17 cellular contexts compared by ENCODE assay signal in genomic region chr2:197894751-197895274, GRCh38.
DNase-seq lines count a peak whose midpoint lies in the region; ATAC-seq, FAIRE-seq and TF ChIP-seq lines count a peak whose summit lies in the region.
"Had no signal": no experiment of that assay in that cellular context is flagged by ENCODE, and none has a peak within 500 bp of the region (broad histone marks: within the 10 kb centered on the region; RNA-seq: fewer than 3 reads in every experiment).

No MANE protein-coding gene starts in this region.

- intact Hi-C loops in activated naive CD4-positive, alpha-beta T cell treated with anti-CD3 and anti-CD28 coated beads for 36 hours (cut with micrococcal nuclease): loop anchor here (5.0 to 10.0 kb wide), 2 partner anchors 37 to 590 kb away; no protein-coding TSS in a partner anchor
- intact Hi-C loops in CD4-positive, alpha-beta memory T cell (cut with micrococcal nuclease): loop anchor here (5.0 kb wide), 1 partner anchor 48 kb away; no protein-coding TSS in a partner anchor
- intact Hi-C loops in endothelial cell of umbilical vein (cut with micrococcal nuclease): no loop called here

- H3K79me2 ChIP-seq in endothelial cell of umbilical vein (ENCODE audit: control insufficient read depth, insufficient read depth, low read length): no peaks in the 10 kb centered on the region

- H2AFZ ChIP-seq in endothelial cell of umbilical vein (ENCODE audit: low read depth, low read length): no peak overlapping the region

- H3K9me3 Mint-ChIP-seq in activated naive CD4-positive, alpha-beta T cell treated with anti-CD3 and anti-CD28 coated beads for 36 hours: no peaks in the 10 kb centered on the region
- no peaks in the 10 kb centered on the region for H3K9me3 Mint-ChIP-seq in activated naive CD4-positive, alpha-beta T cell treated with anti-CD3 and anti-CD28 coated beads, Interleukin-2, amount 10 ng/mL, durations not matched to agents 7 days and 5 days
- H3K9me3 Mint-ChIP-seq in CD4-positive, alpha-beta memory T cell: no peaks in the 10 kb centered on the region
- H3K9me3 Mint-ChIP-seq in T-cell: no peaks in the 10 kb centered on the region
- no peaks in the 10 kb centered on the region for H3K9me3 Mint-ChIP-seq in activated T-cell treated with anti-CD3 and anti-CD28 coated beads, Interleukin-2, amount 50 U/mL, for 24 hours
- H3K9me3 Mint-ChIP-seq: HFFc6 had no signal

- H3K27me3 ChIP-seq in CD4-positive, alpha-beta memory T cell (ENCODE audit: insufficient read depth, low read length): no peaks in the 10 kb centered on the region
- H3K27me3 ChIP-seq in endothelial cell of umbilical vein (ENCODE audit: control insufficient read depth in 2 of 2, insufficient read depth in 2 of 2, low read length in 2 of 2) (peaks cover 0 to 3% of the 10 kb centered on the region in 2 experiments), Peyer's patch (no peaks in the 10 kb centered on the region)
- H3K27me3 ChIP-seq: BLaER1 treated with 17β-estradiol and CSF1 and Interleukin-3, amounts not matched to agents 10 nM and 100 nM; SJSA1 had no signal

- CTCF ChIA-PET in activated naive CD4-positive, alpha-beta T cell treated with anti-CD3 and anti-CD28 coated beads for 36 hours (lab: Charles Lee): interaction anchor here (0.7 to 2.0 kb wide), 7 partner anchors 8 to 81 kb away, joined by 3 to 7 read pairs (median 4); no protein-coding TSS in a partner anchor
- CTCF ChIA-PET in activated naive CD4-positive, alpha-beta T cell treated with anti-CD3 and anti-CD28 coated beads, Interleukin-2, amount 10 ng/mL, durations not matched to agents 7 days and 5 days (lab: Charles Lee): no interaction called here
- CTCF ChIA-PET in CD4-positive, alpha-beta memory T cell (lab: Charles Lee; ENCODE audit: partially characterized antibody): interaction anchor here (1.4 kb wide), 1 partner anchor 43 kb away, joined by 3 read pairs; no protein-coding TSS in a partner anchor
- CTCF ChIA-PET in T-cell (lab: Charles Lee) (interaction anchor here in 1 of 2 donors (0.8 to 1.6 kb wide), 2 partner anchors 56 to 81 kb away, joined by 3 read pairs; no protein-coding TSS in a partner anchor), endothelial cell of umbilical vein (lab: Charles Lee) (no interaction called here)

- no peaks in the 10 kb centered on the region for H3K36me3 ChIP-seq in CD4-positive, alpha-beta memory T cell (ENCODE audit: insufficient read depth, low read length)
- H3K36me3 ChIP-seq in endothelial cell of umbilical vein (ENCODE audit: control insufficient read depth in 2 of 2, extremely low read depth in 1 of 2, insufficient read depth in 2 of 2, low read length in 2 of 2) (no peaks in the 10 kb centered on the region), Peyer's patch (no peaks in the 10 kb centered on the region)
- H3K36me3 ChIP-seq: BLaER1 treated with 17β-estradiol and CSF1 and Interleukin-3, amounts not matched to agents 10 nM and 100 nM; SJSA1 had no signal

- no peak overlapping the region for H3K4me2 ChIP-seq in endothelial cell of umbilical vein (ENCODE audit: insufficient read depth, low read length)

- DNase-seq in activated naive CD4-positive, alpha-beta T cell treated with anti-CD3 and anti-CD28 coated beads for 36 hours: no peak
- DNase-seq in activated naive CD4-positive, alpha-beta T cell treated with anti-CD3 and anti-CD28 coated beads, Interleukin-2, amount 10 ng/mL, durations not matched to agents 7 days and 5 days: no peak
- no peak for DNase-seq in CD4-positive, alpha-beta memory T cell
- DNase-seq in T-cell (no peak), endothelial cell of umbilical vein (ENCODE audit: low read depth, low spot score) (peak; percentile 65), Peyer's patch (no peak)
- DNase-seq in activated T-cell treated with anti-CD3 and anti-CD28 coated beads, Interleukin-2, amount 50 U/mL, for 24 hours: no peak
- DNase-seq: Caco-2, DMS153, HFFc6, MM.1S, NCI-H187 treated with DMSO at 0.1 percent for 48 hours, PC-3 had no signal

- no peaks in the 10 kb centered on the region for H3K27me3 Mint-ChIP-seq in activated naive CD4-positive, alpha-beta T cell treated with anti-CD3 and anti-CD28 coated beads for 36 hours (ENCODE audit: low read depth)
- no peaks in the 10 kb centered on the region for H3K27me3 Mint-ChIP-seq in activated naive CD4-positive, alpha-beta T cell treated with anti-CD3 and anti-CD28 coated beads, Interleukin-2, amount 10 ng/mL, durations not matched to agents 7 days and 5 days
- H3K27me3 Mint-ChIP-seq in CD4-positive, alpha-beta memory T cell: no peaks in the 10 kb centered on the region
- no peaks in the 10 kb centered on the region for H3K27me3 Mint-ChIP-seq in T-cell
- H3K27me3 Mint-ChIP-seq in activated T-cell treated with anti-CD3 and anti-CD28 coated beads, Interleukin-2, amount 50 U/mL, for 24 hours: no peaks in the 10 kb centered on the region

- BruUV-seq in endothelial cell of umbilical vein (replicated peaks; lab: Mats Ljungman, UMichigan): no TSS peak

- ATAC-seq in T-cell (replicated peaks in 1 of 4) (no peak), GM21723 (IDR thresholded peaks at IDR 0.05; ENCODE audit: unreplicated experiment) (no peak)
- ATAC-seq: PC-3 had no signal

- H3K27ac ChIP-seq in CD4-positive, alpha-beta memory T cell (ENCODE audit: low read depth, low read length): no peak overlapping the region
- no peak overlapping the region for H3K27ac ChIP-seq in endothelial cell of umbilical vein (ENCODE audit: insufficient read depth, low read depth, low read length)
- H3K27ac ChIP-seq in Peyer's patch: no peak overlapping the region
- H3K27ac ChIP-seq: SJSA1 had no signal

- H3K27ac Mint-ChIP-seq in activated naive CD4-positive, alpha-beta T cell treated with anti-CD3 and anti-CD28 coated beads for 36 hours: no peak overlapping the region
- no peak overlapping the region for H3K27ac Mint-ChIP-seq in activated naive CD4-positive, alpha-beta T cell treated with anti-CD3 and anti-CD28 coated beads, Interleukin-2, amount 10 ng/mL, durations not matched to agents 7 days and 5 days
- peak overlapping the region in 3 of 7 donors; percentile 6 to 95 (median 91) for H3K27ac Mint-ChIP-seq in CD4-positive, alpha-beta memory T cell
- peak overlapping the region; percentile 36 to 97 for H3K27ac Mint-ChIP-seq in T-cell
- H3K27ac Mint-ChIP-seq in activated T-cell treated with anti-CD3 and anti-CD28 coated beads, Interleukin-2, amount 50 U/mL, for 24 hours: no peak overlapping the region
- H3K27ac Mint-ChIP-seq: HFFc6 had no signal

- no peak for TF ChIP-seq POLR2A in endothelial cell of umbilical vein (IDR thresholded peaks at IDR 0.05; ENCODE audit: low read depth, low read length)
- no peak for TF ChIP-seq POLR2A in Peyer's patch (IDR thresholded peaks at IDR 0.05)

- no peaks in the 10 kb centered on the region for H4K20me1 ChIP-seq in endothelial cell of umbilical vein (replicated peaks; ENCODE audit: control insufficient read depth, extremely low read depth, insufficient read depth, low read length)
- H4K20me1 ChIP-seq: BLaER1 treated with 17β-estradiol and CSF1 and Interleukin-3, amounts not matched to agents 10 nM and 100 nM had no signal

- peak overlapping the region; percentile 22 for H3K4me3 Mint-ChIP-seq in activated naive CD4-positive, alpha-beta T cell treated with anti-CD3 and anti-CD28 coated beads for 36 hours
- no peak overlapping the region for H3K4me3 Mint-ChIP-seq in activated naive CD4-positive, alpha-beta T cell treated with anti-CD3 and anti-CD28 coated beads, Interleukin-2, amount 10 ng/mL, durations not matched to agents 7 days and 5 days
- H3K4me3 Mint-ChIP-seq in CD4-positive, alpha-beta memory T cell: peak overlapping the region in 7 of 8 donors; percentile 22 to 93 (median 80)
- H3K4me3 Mint-ChIP-seq in T-cell: peak overlapping the region in 2 of 3 donors; percentile 56 to 77
- no peak overlapping the region for H3K4me3 Mint-ChIP-seq in activated T-cell treated with anti-CD3 and anti-CD28 coated beads, Interleukin-2, amount 50 U/mL, for 24 hours
- H3K4me3 Mint-ChIP-seq: HFFc6 had no signal

- H3K4me1 Mint-ChIP-seq in activated naive CD4-positive, alpha-beta T cell treated with anti-CD3 and anti-CD28 coated beads for 36 hours (ENCODE audit: low read depth): peaks cover 64% of the 10 kb centered on the region
- H3K4me1 Mint-ChIP-seq in activated naive CD4-positive, alpha-beta T cell treated with anti-CD3 and anti-CD28 coated beads, Interleukin-2, amount 10 ng/mL, durations not matched to agents 7 days and 5 days: peaks cover 41% of the 10 kb centered on the region
- peaks cover 30 to 57% (median 39%) of the 10 kb centered on the region in 4 donors for H3K4me1 Mint-ChIP-seq in CD4-positive, alpha-beta memory T cell
- H3K4me1 Mint-ChIP-seq in T-cell: peaks cover 55 to 73% (median 59%) of the 10 kb centered on the region in 3 donors
- peaks cover 57% of the 10 kb centered on the region for H3K4me1 Mint-ChIP-seq in activated T-cell treated with anti-CD3 and anti-CD28 coated beads, Interleukin-2, amount 50 U/mL, for 24 hours (ENCODE audit: low read depth)

- H3K9me3 ChIP-seq in CD4-positive, alpha-beta memory T cell (ENCODE audit: control insufficient read depth in 1 of 2, low read length in 2 of 2): no peaks in the 10 kb centered on the region
- H3K9me3 ChIP-seq in endothelial cell of umbilical vein (replicated peaks; ENCODE audit: control insufficient read depth, insufficient read depth, low read length) (no peaks in the 10 kb centered on the region), Peyer's patch (no peaks in the 10 kb centered on the region)
- H3K9me3 ChIP-seq: BLaER1 treated with 17β-estradiol and CSF1 and Interleukin-3, amounts not matched to agents 10 nM and 100 nM; Caco-2; SJSA1 had no signal

- peaks cover 42% of the 10 kb centered on the region for H3K4me1 ChIP-seq in CD4-positive, alpha-beta memory T cell (ENCODE audit: insufficient read depth, low read length)
- H3K4me1 ChIP-seq in endothelial cell of umbilical vein (ENCODE audit: control insufficient read depth, extremely low read depth, insufficient read depth, low read length) (peaks cover 11% of the 10 kb centered on the region), Peyer's patch (no peaks in the 10 kb centered on the region)
- H3K4me1 ChIP-seq: Caco-2, SJSA1 had no signal

- POLR2A ChIA-PET in CD4-positive, alpha-beta memory T cell (lab: Charles Lee; ENCODE audit: partially characterized antibody): interaction anchor here (0.6 to 1.7 kb wide), 6 partner anchors 9 to 87 kb away, joined by 3 to 5 read pairs (median 4); no protein-coding TSS in a partner anchor
- POLR2A ChIA-PET in T-cell (lab: Charles Lee): interaction anchor here in 1 of 2 donors (0.5 kb wide), 1 partner anchor 1400 kb away, joined by 4 read pairs; no protein-coding TSS in a partner anchor
- POLR2A ChIA-PET in endothelial cell of umbilical vein (lab: Charles Lee): no interaction called here

- H3K4me3 ChIP-seq in CD4-positive, alpha-beta memory T cell (ENCODE audit: low read length in 2 of 2): no peak overlapping the region
- H3K4me3 ChIP-seq in endothelial cell of umbilical vein (replicated peaks in 1 of 3; ENCODE audit: insufficient read depth in 1 of 3, low read depth in 1 of 3, low read length in 3 of 3) (no peak overlapping the region), Peyer's patch (no peak overlapping the region)
- H3K4me3 ChIP-seq: BLaER1 treated with 17β-estradiol and CSF1 and Interleukin-3, amounts not matched to agents 10 nM and 100 nM; SJSA1 had no signal

- H3K36me3 Mint-ChIP-seq in activated naive CD4-positive, alpha-beta T cell treated with anti-CD3 and anti-CD28 coated beads for 36 hours (ENCODE audit: low read depth): no peaks in the 10 kb centered on the region
- peaks cover 2% of the 10 kb centered on the region for H3K36me3 Mint-ChIP-seq in activated naive CD4-positive, alpha-beta T cell treated with anti-CD3 and anti-CD28 coated beads, Interleukin-2, amount 10 ng/mL, durations not matched to agents 7 days and 5 days
- H3K36me3 Mint-ChIP-seq in CD4-positive, alpha-beta memory T cell: peaks cover 0 to 10% of the 10 kb centered on the region in 2 donors
- H3K36me3 Mint-ChIP-seq in T-cell: peaks cover 16% of the 10 kb centered on the region
- H3K36me3 Mint-ChIP-seq in activated T-cell treated with anti-CD3 and anti-CD28 coated beads, Interleukin-2, amount 50 U/mL, for 24 hours (ENCODE audit: low read depth): peaks cover under 1% of the 10 kb centered on the region

- TF ChIP-seq CTCF in endothelial cell of umbilical vein (IDR thresholded peaks at IDR 0.05; ENCODE audit: extremely low read depth in 1 of 2, insufficient read depth in 1 of 2, low read depth in 1 of 2, low read length in 2 of 2): no peak
- TF ChIP-seq CTCF in Peyer's patch (IDR thresholded peaks at IDR 0.05): no peak

- H3K9ac ChIP-seq in endothelial cell of umbilical vein (replicated peaks; ENCODE audit: extremely low read depth, insufficient read depth, low read length): no peak overlapping the region
- H3K9ac ChIP-seq: BLaER1 treated with 17β-estradiol and CSF1 and Interleukin-3, amounts not matched to agents 10 nM and 100 nM had no signal

- no peak for FAIRE-seq in endothelial cell of umbilical vein (lab: Jason Lieb, UNC)
- FAIRE-seq: A204.1 had no signal

- dilution Hi-C loops in endothelial cell of umbilical vein (cut with MboI; ENCODE audit: extremely low pct_ligation_motif_present, low sequenced_read_pairs): no loop called here

- H3K9me1 ChIP-seq in endothelial cell of umbilical vein (replicated peaks; ENCODE audit: control insufficient read depth, extremely low read depth, insufficient read depth, low read length): no peaks in the 10 kb centered on the region

Comparison
In these comparisons a context has a peak if more than half of its experiments do, and no peak if none do; other contexts are left out.
1. H3K4me3 Mint-ChIP-seq: peak in activated naive CD4-positive, alpha-beta T cell treated with anti-CD3 and anti-CD28 coated beads for 36 hours (single experiment), CD4-positive, alpha-beta memory T cell (7 of 8) and T-cell (2 of 3); none in activated naive CD4-positive, alpha-beta T cell treated with anti-CD3 and anti-CD28 coated beads, Interleukin-2, amount 10 ng/mL, durations not matched to agents 7 days and 5 days (single experiment) and activated T-cell treated with anti-CD3 and anti-CD28 coated beads, Interleukin-2, amount 50 U/mL, for 24 hours (single experiment).
2. CTCF ChIA-PET loops: an anchor here in activated naive CD4-positive, alpha-beta T cell treated with anti-CD3 and anti-CD28 coated beads for 36 hours (0.7 to 2.0 kb wide) and CD4-positive, alpha-beta memory T cell (1.4 kb wide); none called in activated naive CD4-positive, alpha-beta T cell treated with anti-CD3 and anti-CD28 coated beads, Interleukin-2, amount 10 ng/mL, durations not matched to agents 7 days and 5 days and endothelial cell of umbilical vein.
3. H3K27ac Mint-ChIP-seq: peak in T-cell (2 of 2); none in activated naive CD4-positive, alpha-beta T cell treated with anti-CD3 and anti-CD28 coated beads for 36 hours (single experiment), activated naive CD4-positive, alpha-beta T cell treated with anti-CD3 and anti-CD28 coated beads, Interleukin-2, amount 10 ng/mL, durations not matched to agents 7 days and 5 days (single experiment) and activated T-cell treated with anti-CD3 and anti-CD28 coated beads, Interleukin-2, amount 50 U/mL, for 24 hours (single experiment).